ENCODE assay signal across 9 cellular contexts in genomic region chr7:94375167-94375566, GRCh38. TPM values are rescaled to one million over a fixed set of nuclear protein-coding genes. Genes with fewer than 3 reads are reported as not detected.
DNase-seq lines count a peak whose midpoint lies in the region; ATAC-seq and TF ChIP-seq lines count a peak whose summit lies in the region.
"Had no signal": no experiment of that assay in that cellular context is flagged by ENCODE, and none has a peak within 500 bp of the region (broad histone marks: within the 10 kb centered on the region; RNA-seq: fewer than 3 reads in every experiment).

No MANE protein-coding gene starts in this region.

- H3K4me3 ChIP-seq in AG09309 (ENCODE audit: control insufficient read depth, low read depth, low read length) (peak overlapping the region; percentile 14), SJCRH30 (peak overlapping the region; percentile 21), foreskin fibroblast (ENCODE audit: low read depth in 1 of 2, low read length in 2 of 2) (peak overlapping the region; percentile 45 to 62)

- peaks cover 14% of the 10 kb centered on the region for H3K4me1 ChIP-seq in SJCRH30

- no peaks in the 10 kb centered on the region for H3K9me3 ChIP-seq in SJCRH30 (replicated peaks)

- peak overlapping the region; percentile 77 for H3K27ac ChIP-seq in SJCRH30

- no peaks in the 10 kb centered on the region for H3K27me3 ChIP-seq in SJCRH30

- no peaks in the 10 kb centered on the region for H3K36me3 ChIP-seq in SJCRH30

- no peak for TF ChIP-seq CTCF in AG09309 (IDR thresholded peaks at IDR 0.05; ENCODE audit: control insufficient read depth, insufficient read depth, low read depth, low read length, missing control alignments)
- no peak for TF ChIP-seq CTCF in foreskin fibroblast (IDR thresholded peaks at IDR 0.05; ENCODE audit: low read depth, low read length)

- peak; percentile 96 for DNase-seq in AG09309 (ENCODE audit: low read depth)
- DNase-seq in SJCRH30 = peak; percentile 88 to 90
- DNase-seq in foreskin fibroblast = peak; percentile 96 to 97
- peak; percentile 91 for DNase-seq in non-pigmented ciliary epithelial cell (ENCODE audit: low read depth)
- no peak for DNase-seq in SIG-M5 treated with dmso at 0.1 percent for 504 hours (lab: John Stamatoyannopoulos, UW; ENCODE audit: unreplicated experiment)
- DNase-seq: activated naive CD8-positive, alpha-beta T cell treated with anti-CD3 and anti-CD28 coated beads, Interleukin-2, amount 10 ng/mL, durations not matched to agents 7 days and 5 days had no signal

- ATAC-seq in GM19023 (IDR thresholded peaks at IDR 0.05; ENCODE audit: unreplicated experiment) (no peak), HG03460 (IDR thresholded peaks at IDR 0.05; ENCODE audit: unreplicated experiment) (no peak), HG02623 (IDR thresholded peaks at IDR 0.05; ENCODE audit: unreplicated experiment) (no peak)

RNA-seq across cellular contexts. Expression of gene COL1A2, which starts 19.5 kb away (rescaled TPM):
- 0.12 and 0.20 TPM in 2 replicates for total RNA-seq in SJCRH30 (2014; rRNA removed; shearing (Covaris generic))
